ENCODE assay signal across 13 cellular contexts in genomic region chr20:8094845-8095244, GRCh38. TPM values are rescaled to one million over a fixed set of nuclear protein-coding genes. Genes with fewer than 3 reads are reported as not detected.
DNase-seq lines count a peak whose midpoint lies in the region; ATAC-seq and TF ChIP-seq lines count a peak whose summit lies in the region.
"Had no signal": no experiment of that assay in that cellular context is flagged by ENCODE, and none has a peak within 500 bp of the region (broad histone marks: within the 10 kb centered on the region; RNA-seq: fewer than 3 reads in every experiment).

No MANE protein-coding gene starts in this region.

- ATAC-seq in HG02763 (IDR thresholded peaks at IDR 0.05; ENCODE audit: unreplicated experiment) (no peak), HG02642 (IDR thresholded peaks at IDR 0.05; ENCODE audit: poor library complexity, unreplicated experiment) (no peak)

- no peaks in the 10 kb centered on the region for H3K4me1 Mint-ChIP-seq in CD4-positive, alpha-beta memory T cell

- H3K9ac ChIP-seq in adipocyte (ENCODE audit: low read length): peak overlapping the region; percentile 3

- DNase-seq in HS-5 (ENCODE audit: low read depth) (peak; percentile 73), adipocyte (ENCODE audit: low read depth) (peak; percentile 42), kidney tubule cell (ENCODE audit: low spot score) (peak; percentile 1), suprapubic skin (ENCODE audit: low spot score in 2 of 2) (no peak), HEK293T (ENCODE audit: extremely low spot score) (no peak)
- no peak for DNase-seq in CD4-positive, alpha-beta memory T cell
- DNase-seq: amniotic stem cell, endodermal cell, Kasumi-1, NCI-H226 had no signal

- TF ChIP-seq CTCF in suprapubic skin (IDR thresholded peaks at IDR 0.05): no peak

- POLR2A ChIA-PET in HEK293T (lab: Yijun Ruan, JAX): no interaction called here
- POLR2A ChIA-PET in CD4-positive, alpha-beta memory T cell (lab: Charles Lee; ENCODE audit: partially characterized antibody): no interaction called here

- no peaks in the 10 kb centered on the region for H3K36me3 ChIP-seq in adipocyte (ENCODE audit: control insufficient read depth, insufficient read depth, low read length, severe bottlenecking)
- no peaks in the 10 kb centered on the region for H3K36me3 ChIP-seq in suprapubic skin
- no peaks in the 10 kb centered on the region for H3K36me3 ChIP-seq in CD4-positive, alpha-beta memory T cell (ENCODE audit: insufficient read depth, low read length)

- no peaks in the 10 kb centered on the region for H3K36me3 Mint-ChIP-seq in CD4-positive, alpha-beta memory T cell

- TF ChIP-seq EP300 in suprapubic skin (IDR thresholded peaks at IDR 0.05): no peak

- peaks cover 38% of the 10 kb centered on the region for H3K4me1 ChIP-seq in adipocyte (ENCODE audit: control insufficient read depth, insufficient read depth, low read length)
- peaks cover 15% of the 10 kb centered on the region for H3K4me1 ChIP-seq in suprapubic skin
- no peaks in the 10 kb centered on the region for H3K4me1 ChIP-seq in CD4-positive, alpha-beta memory T cell (ENCODE audit: insufficient read depth, low read length)

- H3K4me3 ChIP-seq in adipocyte (ENCODE audit: low read length) (peak overlapping the region; percentile 41), suprapubic skin (no peak overlapping the region)
- H3K4me3 ChIP-seq in CD4-positive, alpha-beta memory T cell (ENCODE audit: low read length in 2 of 2): no peak overlapping the region
- H3K4me3 ChIP-seq: testis had no signal

- CTCF ChIA-PET in HEK293T (lab: Yijun Ruan, JAX): no interaction called here
- CTCF ChIA-PET in CD4-positive, alpha-beta memory T cell (lab: Charles Lee; ENCODE audit: partially characterized antibody): no interaction called here

- H3K27ac ChIP-seq in suprapubic skin: peak overlapping the region; percentile 54
- H3K27ac ChIP-seq in CD4-positive, alpha-beta memory T cell (ENCODE audit: low read depth, low read length): no peak overlapping the region

- no peak overlapping the region for H3K4me3 Mint-ChIP-seq in CD4-positive, alpha-beta memory T cell
- H3K4me3 Mint-ChIP-seq: endodermal cell had no signal

- H3K27ac Mint-ChIP-seq in CD4-positive, alpha-beta memory T cell: no peak overlapping the region
- H3K27ac Mint-ChIP-seq: endodermal cell had no signal

- H3K9me3 ChIP-seq in adipocyte (ENCODE audit: control insufficient read depth, low read length) (no peaks in the 10 kb centered on the region), suprapubic skin (no peaks in the 10 kb centered on the region)
- no peaks in the 10 kb centered on the region for H3K9me3 ChIP-seq in CD4-positive, alpha-beta memory T cell (ENCODE audit: control insufficient read depth in 1 of 2, low read length in 2 of 2)
- H3K9me3 ChIP-seq: testis had no signal

- WGBS in suprapubic skin: 27% methylated on average over 2 of the region's 2 CpGs

- H3K27me3 Mint-ChIP-seq in CD4-positive, alpha-beta memory T cell: peaks cover 6 to 18% of the 10 kb centered on the region in 2 donors

- TF ChIP-seq POLR2A in suprapubic skin (IDR thresholded peaks at IDR 0.05): no peak

- no peaks in the 10 kb centered on the region for H3K9me3 Mint-ChIP-seq in CD4-positive, alpha-beta memory T cell
- H3K9me3 Mint-ChIP-seq: endodermal cell had no signal

- no peaks in the 10 kb centered on the region for H3K27me3 ChIP-seq in adipocyte (replicated peaks; ENCODE audit: control insufficient read depth, insufficient read depth, low read length)
- no peaks in the 10 kb centered on the region for H3K27me3 ChIP-seq in suprapubic skin
- H3K27me3 ChIP-seq in CD4-positive, alpha-beta memory T cell (ENCODE audit: insufficient read depth, low read length): no peaks in the 10 kb centered on the region
- H3K27me3 ChIP-seq: testis had no signal

- intact Hi-C loops in CD4-positive, alpha-beta memory T cell (cut with micrococcal nuclease): no loop called here

TF ChIP-seq in HEK293T, 16 proteins besides CTCF, POLR2A, EP300 and RAD21:
- TF ChIP-seq PKNOX1 (IDR thresholded peaks at IDR 0.05): no peak
TF ChIP-seq in HEK293T: peak in this region for 0.

RNA-seq across cellular contexts. Expression of gene PLCB1, which starts 37.2 kb away (rescaled TPM):
- 10 to 100 TPM in 1 of 4 donors, 1 to 10 TPM in 3; 3.9 to 15.6 (median 6.7) TPM for total RNA-seq in suprapubic skin
- 1 to 10 TPM; 9.5 to 9.6 TPM for total RNA-seq in CD4-positive, alpha-beta memory T cell
- 1 to 10 TPM; 5.5 to 6.9 TPM for polyA plus RNA-seq in CD4-positive, alpha-beta memory T cell

Comparison
In these comparisons a context has a peak if more than half of its experiments do, and no peak if none do; other contexts are left out.
1. DNase-seq: peak in HS-5 (single experiment), adipocyte (single experiment) and kidney tubule cell (single experiment); none in suprapubic skin (0 of 2), HEK293T (single experiment) and CD4-positive, alpha-beta memory T cell (0 of 5).